8 cellular contexts compared by ENCODE assay signal in the genomic region with DNA sequence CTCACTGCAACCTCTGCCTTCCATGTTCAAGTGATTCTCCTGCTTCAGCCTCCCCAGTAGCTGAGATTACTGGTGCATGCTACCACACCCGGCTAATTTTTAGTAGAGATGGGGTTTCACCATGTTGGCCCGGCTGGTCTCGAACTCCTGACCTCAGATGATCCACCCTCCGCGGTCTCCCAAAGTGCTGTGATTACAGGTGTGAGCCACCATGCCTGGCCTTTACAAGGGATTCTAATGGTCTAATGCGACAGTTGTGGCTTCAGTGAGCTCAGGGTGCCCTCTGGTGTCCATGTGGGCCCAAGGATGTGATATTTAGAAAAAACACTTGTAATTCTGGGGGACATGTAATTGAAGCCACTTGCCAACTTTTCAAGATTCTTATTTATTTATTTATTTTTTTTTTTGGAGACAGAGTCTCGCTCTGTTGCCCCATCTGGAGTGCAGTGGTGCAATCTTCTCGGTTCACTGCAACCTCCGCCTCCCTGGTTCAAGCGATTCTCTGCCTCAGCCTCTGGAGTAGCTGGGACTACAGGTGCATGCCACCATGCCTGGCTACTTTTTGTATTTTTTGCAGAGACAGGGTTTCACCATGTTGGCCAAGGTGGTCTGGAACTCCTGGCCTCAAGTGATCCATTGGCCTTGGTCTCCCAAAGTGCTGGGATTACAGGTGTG. TPM values are rescaled to one million over a fixed set of nuclear protein-coding genes. Genes with fewer than 3 reads are reported as not detected.
DNase-seq lines count a peak whose midpoint lies in the region; ATAC-seq, FAIRE-seq and TF ChIP-seq lines count a peak whose summit lies in the region.
"Not testable (repeated sequence)": the region's sequence is repeated elsewhere in the genome, so short reads cannot be mapped to it uniquely, and the experiment has no call there.

No MANE protein-coding gene starts in this region.

- H3K36me3 Mint-ChIP-seq in activated T-cell treated with anti-CD3 and anti-CD28 coated beads, Interleukin-2, amount 50 U/mL, for 24 hours (ENCODE audit: low read depth), result not testable (repeated sequence)

- not testable (repeated sequence) for FAIRE-seq in H1 (lab: Jason Lieb, UNC)

- H3K27ac ChIP-seq in SJCRH30; H1 (ENCODE audit: low read depth, low read length); left lung: not testable (repeated sequence)

- H3K79me2 ChIP-seq in H1 (ENCODE audit: control insufficient read depth in 1 of 2, insufficient read depth in 2 of 2, low read length in 2 of 2), result not testable (repeated sequence)

- H4K8ac ChIP-seq in H1 (ENCODE audit: extremely low read depth, insufficient read depth, low read length), result not testable (repeated sequence)

- not testable (repeated sequence) for H2BK20ac ChIP-seq in H1 (ENCODE audit: low read length)

- CTCF ChIA-PET in H1 (lab: Charles Lee; ENCODE audit: partially characterized antibody), result interaction anchor here (0.6 to 11.0 kb wide), 27 partner anchors 10 to 349 kb away, joined by 3 to 103 read pairs (median 6); a partner anchor contains a TSS

- H4K20me1 ChIP-seq in H1 (replicated peaks in 1 of 2; ENCODE audit: control insufficient read depth in 1 of 2, insufficient read depth in 2 of 2, low read length in 2 of 2), result not testable (repeated sequence)

- not testable (repeated sequence) for H3K4me3 ChIP-seq in SJCRH30; H1 (ENCODE audit: extremely low read depth in 1 of 4, insufficient read depth in 2 of 4, low read depth in 3 of 4, low read length in 4 of 4); left lung

- TF ChIP-seq POLR2A in H1 (IDR thresholded peaks at IDR 0.05; ENCODE audit: control extremely low read depth in 1 of 2, low read depth in 2 of 2, low read length in 2 of 2), result not testable (repeated sequence)

- H2AFZ ChIP-seq in H1 (ENCODE audit: low read length), result not testable (repeated sequence)

- POLR2A ChIA-PET in H1 (lab: Charles Lee; ENCODE audit: partially characterized antibody), result interaction anchor here (0.6 to 61.6 kb wide), 3 partner anchors 10 to 92 kb away, joined by 3 to 2251 read pairs (median 3); a partner anchor contains a TSS

- H3K9me3 Mint-ChIP-seq in activated T-cell treated with anti-CD3 and anti-CD28 coated beads, Interleukin-2, amount 50 U/mL, for 24 hours, result not testable (repeated sequence)

- not testable (repeated sequence) for H3K27ac Mint-ChIP-seq in activated T-cell treated with anti-CD3 and anti-CD28 coated beads, Interleukin-2, amount 50 U/mL, for 24 hours

- not testable (repeated sequence) for H4K91ac ChIP-seq in H1 (replicated peaks; ENCODE audit: insufficient read length, low read length)

- H3K9me3 ChIP-seq in SJCRH30 (replicated peaks); H1 (ENCODE audit: insufficient read depth in 2 of 2, low read depth in 1 of 2, low read length in 1 of 2); left lung: not testable (repeated sequence)

- H2BK5ac ChIP-seq in H1 (ENCODE audit: low read depth, low read length), result not testable (repeated sequence)

- 57% methylated on average over 10 of the region's 10 CpGs; no CpG with 5 or more reads in 1 of the 2 experiments for WGBS in H1 (ENCODE audit: extremely low coverage in 1 of 2, insufficient coverage in 1 of 2, insufficient read length in 1 of 2, insufficient replicate concordance in 2 of 2, low coverage in 1 of 2, low lambda C conversion rate in 2 of 2, missing lambda C conversion rate in 1 of 2), 2 experiments

- not testable (repeated sequence) for H2BK15ac ChIP-seq in H1 (ENCODE audit: low read length)

- H2AK5ac ChIP-seq in H1 (ENCODE audit: low read depth, low read length), result not testable (repeated sequence)

- TF ChIP-seq CTCF in GM20000 (IDR thresholded peaks at IDR 0.05; ENCODE audit: extremely low read depth, missing control alignments) (peak; percentile 50), H1 (IDR thresholded peaks at IDR 0.05; ENCODE audit: control extremely low read depth in 1 of 3, insufficient read depth in 1 of 3, low read depth in 1 of 3, low read length in 3 of 3) (peak; percentile 66 to 92 (median 74)), left lung (IDR thresholded peaks at IDR 0.05) (peak in 1 of 2 donors; percentile 44)

- not testable (repeated sequence) for H3K4me1 ChIP-seq in SJCRH30; H1 (replicated peaks in 1 of 4; ENCODE audit: control insufficient read depth in 3 of 4, insufficient read depth in 4 of 4, low read length in 3 of 4)
- peaks cover 0 to 30% of the 10 kb centered on the region in 2 donors for H3K4me1 ChIP-seq in left lung

- TF ChIP-seq EP300 in H1 (IDR thresholded peaks at IDR 0.05; ENCODE audit: borderline replicate concordance in 1 of 2, low read depth in 2 of 2, low read length in 2 of 2), result not testable (repeated sequence)

- not testable (repeated sequence) for H3K27me3 ChIP-seq in SJCRH30; H1 (replicated peaks in 1 of 4; ENCODE audit: control insufficient read depth in 3 of 4, extremely low read depth in 1 of 4, insufficient read depth in 3 of 4, low read length in 3 of 4); left lung

- DNase-seq in AG20443 (ENCODE audit: low spot score) (peak; percentile 62), GM20000 (ENCODE audit: low spot score) (peak; percentile 69), NCI-H1930 (lab: John Stamatoyannopoulos, UW) (peak; percentile 35 to 68), SJCRH30 (peak; percentile 70 to 83), H1 (ENCODE audit: low read depth in 1 of 2, low spot score in 2 of 2) (peak in 1 of 2 experiments; percentile 81), left lung (peak in 1 of 2 donors; percentile 65)
- peak; percentile 71 for DNase-seq in activated T-cell treated with anti-CD3 and anti-CD28 coated beads, Interleukin-2, amount 50 U/mL, for 24 hours
- DNase-seq in stimulated activated CD4-positive, alpha-beta T cell treated with anti-CD3 and anti-CD28 coated beads, Interleukin-15, amount 100 ng/mL, for 24 hours, result peak; percentile 69

- not testable (repeated sequence) for H3K79me1 ChIP-seq in H1 (ENCODE audit: low read depth, low read length)

- H3K27me3 Mint-ChIP-seq in activated T-cell treated with anti-CD3 and anti-CD28 coated beads, Interleukin-2, amount 50 U/mL, for 24 hours, result not testable (repeated sequence)

- H2BK120ac ChIP-seq in H1 (replicated peaks; ENCODE audit: low read depth, low read length), result not testable (repeated sequence)

- H3K4ac ChIP-seq in H1 (replicated peaks; ENCODE audit: insufficient read length, low read depth, low read length), result not testable (repeated sequence)

- TF ChIP-seq RAD21 in H1 (IDR thresholded peaks at IDR 0.05 in 1 of 2, conservative IDR thresholded peaks at IDR 0.05 in 1 of 2; ENCODE audit: low read depth in 2 of 2, low read length in 2 of 2), result peak; percentile 93 to 97

- intact Hi-C loops in left lung (cut with DNase I), result loop anchor here in 1 of 2 donors (10.0 kb wide), 1 partner anchor 58 kb away; a partner anchor contains a TSS

- H3K36me3 ChIP-seq in SJCRH30; H1 (ENCODE audit: control insufficient read depth in 2 of 4, insufficient read depth in 4 of 4, low read length in 3 of 4); left lung: not testable (repeated sequence)

- H3K23ac ChIP-seq in H1 (ENCODE audit: insufficient read length), result not testable (repeated sequence)

- H3K14ac ChIP-seq in H1 (ENCODE audit: insufficient read length), result not testable (repeated sequence)

- H3K4me1 Mint-ChIP-seq in activated T-cell treated with anti-CD3 and anti-CD28 coated beads, Interleukin-2, amount 50 U/mL, for 24 hours (ENCODE audit: low read depth), result peaks cover 19% of the 10 kb centered on the region

- H3K4me3 Mint-ChIP-seq in activated T-cell treated with anti-CD3 and anti-CD28 coated beads, Interleukin-2, amount 50 U/mL, for 24 hours, result not testable (repeated sequence)

- not testable (repeated sequence) for H3K56ac ChIP-seq in H1 (replicated peaks; ENCODE audit: insufficient read length, low read depth, low read length)

- not testable (repeated sequence) for H4K5ac ChIP-seq in H1 (ENCODE audit: insufficient read length, low read depth, low read length)

- H3K4me2 ChIP-seq in H1 (ENCODE audit: insufficient read depth in 1 of 2, low read depth in 2 of 2, low read length in 2 of 2), result not testable (repeated sequence)

- H3K9ac ChIP-seq in H1 (replicated peaks in 1 of 4; ENCODE audit: extremely low read depth in 1 of 4, low read depth in 3 of 4, low read length in 3 of 4), result not testable (repeated sequence)

- not testable (repeated sequence) for H3K18ac ChIP-seq in H1 (ENCODE audit: extremely low read depth, low read length)

- ATAC-seq in left lung, result peak; percentile 50

- H2BK12ac ChIP-seq in H1 (ENCODE audit: low read depth, low read length), result not testable (repeated sequence)

- H3K23me2 ChIP-seq in H1 (ENCODE audit: low read depth, low read length), result not testable (repeated sequence)

RNA-seq across cellular contexts. Expression of a gene that starts 22.1 kb away (rescaled TPM):
- 2.4 and 5.7 TPM in 2 replicates for total RNA-seq in SJCRH30 (2014; rRNA removed; shearing (Covaris generic))
- total RNA-seq in H1 (2021; fragmentation: NEBNext Ultra II Directional; extraction: Animal tissue kit (Norgen Biotek cat#: 25700)), result 2,526 and 2,533 TPM in 2 replicates
- 2,437 and 2,958 TPM in 2 replicates for polyA plus RNA-seq in H1 (2011; rRNA removed)
- polyA plus RNA-seq in H1 (2011; cell fraction: cytosol; rRNA removed), result 3,112 TPM
- 1,732 TPM for polyA plus RNA-seq in H1 (2011; cell fraction: nucleus; rRNA removed)
- 1,944 to 3,021 TPM (median 2,827 TPM) in 4 replicates for polyA plus RNA-seq in H1 (2012, experiment 1 of 2)
- polyA plus RNA-seq in H1 (2012, experiment 2 of 2), result 3,585 TPM
- 2,440 TPM for polyA plus RNA-seq in H1 (2013, experiment 1 of 2)
- polyA plus RNA-seq in H1 (2013, experiment 2 of 2), result 2,561 TPM
- polyA minus RNA-seq in H1 (2011; rRNA and poly(A)+ RNA removed), result 686 and 909 TPM in 2 replicates
- 545 TPM for polyA minus RNA-seq in H1 (2011; cell fraction: cytosol; rRNA and poly(A)+ RNA removed)
- 413 TPM for polyA minus RNA-seq in H1 (2011; cell fraction: nucleus; rRNA and poly(A)+ RNA removed)
- 1 to 10 TPM; 1.9 TPM for total RNA-seq in left lung

RNA-seq across cellular contexts. Expression of a gene that starts 34.2 kb away (rescaled TPM):
- total RNA-seq in SJCRH30 (2014; rRNA removed; shearing (Covaris generic)), result 22.7 and 26.8 TPM in 2 replicates
- total RNA-seq in H1 (2021; fragmentation: NEBNext Ultra II Directional; extraction: Animal tissue kit (Norgen Biotek cat#: 25700)), result 10.0 and 11.0 TPM in 2 replicates
- polyA plus RNA-seq in H1 (2011; rRNA removed), result 7.2 and 12.5 TPM in 2 replicates
- polyA plus RNA-seq in H1 (2011; cell fraction: cytosol; rRNA removed), result 10.0 TPM
- polyA plus RNA-seq in H1 (2011; cell fraction: nucleus; rRNA removed), result 15.6 TPM
- polyA plus RNA-seq in H1 (2012, experiment 1 of 2), result 9.6 to 10.7 TPM (median 10.2 TPM) in 4 replicates
- 8.6 TPM for polyA plus RNA-seq in H1 (2012, experiment 2 of 2)
- 6.5 TPM for polyA plus RNA-seq in H1 (2013, experiment 1 of 2)
- 6.5 TPM for polyA plus RNA-seq in H1 (2013, experiment 2 of 2)
- polyA minus RNA-seq in H1 (2011; rRNA and poly(A)+ RNA removed), result 5.5 and 5.6 TPM in 2 replicates
- 5.3 TPM for polyA minus RNA-seq in H1 (2011; cell fraction: cytosol; rRNA and poly(A)+ RNA removed)
- 5.4 TPM for polyA minus RNA-seq in H1 (2011; cell fraction: nucleus; rRNA and poly(A)+ RNA removed)
- total RNA-seq in left lung, result 10 to 100 TPM; 16.7 to 18.0 TPM

RNA-seq across cellular contexts. Expression of a gene that starts 35.0 kb away (rescaled TPM):
- total RNA-seq in SJCRH30 (2014; rRNA removed; shearing (Covaris generic)), result 21.7 and 26.6 TPM in 2 replicates
- total RNA-seq in H1 (2021; fragmentation: NEBNext Ultra II Directional; extraction: Animal tissue kit (Norgen Biotek cat#: 25700)), result 38.0 and 38.2 TPM in 2 replicates
- polyA plus RNA-seq in H1 (2011; rRNA removed), result 20.9 and 32.8 TPM in 2 replicates
- 50.9 TPM for polyA plus RNA-seq in H1 (2011; cell fraction: cytosol; rRNA removed)
- 138 TPM for polyA plus RNA-seq in H1 (2011; cell fraction: nucleus; rRNA removed)
- 36.7 to 61.3 TPM (median 50.8 TPM) in 4 replicates for polyA plus RNA-seq in H1 (2012, experiment 1 of 2)
- 19.0 TPM for polyA plus RNA-seq in H1 (2012, experiment 2 of 2)
- polyA plus RNA-seq in H1 (2013, experiment 1 of 2), result 19.9 TPM
- 17.6 TPM for polyA plus RNA-seq in H1 (2013, experiment 2 of 2)
- 29.0 and 29.1 TPM in 2 replicates for polyA minus RNA-seq in H1 (2011; rRNA and poly(A)+ RNA removed)
- 20.8 TPM for polyA minus RNA-seq in H1 (2011; cell fraction: cytosol; rRNA and poly(A)+ RNA removed)
- polyA minus RNA-seq in H1 (2011; cell fraction: nucleus; rRNA and poly(A)+ RNA removed), result 43.1 TPM
- 10 to 100 TPM; 18.9 to 22.1 TPM for total RNA-seq in left lung

RNA-seq across cellular contexts. Expression of a gene that starts 53.7 kb away (rescaled TPM):
- not detected in 2 replicates for total RNA-seq in SJCRH30 (2014; rRNA removed; shearing (Covaris generic))
- total RNA-seq in H1 (2021; fragmentation: NEBNext Ultra II Directional; extraction: Animal tissue kit (Norgen Biotek cat#: 25700)), result not detected in 2 replicates
- polyA plus RNA-seq in H1 (2011; rRNA removed), result 0.11 and 0.58 TPM in 2 replicates
- 0.39 TPM for polyA plus RNA-seq in H1 (2011; cell fraction: cytosol; rRNA removed)
- 1.4 TPM for polyA plus RNA-seq in H1 (2011; cell fraction: nucleus; rRNA removed)
- 0.52 to 0.62 TPM (median 0.57 TPM) in 3 of 4 replicates, not detected in the other for polyA plus RNA-seq in H1 (2012, experiment 1 of 2)
- polyA plus RNA-seq in H1 (2012, experiment 2 of 2), result 0.21 TPM
- 1.6 TPM for polyA plus RNA-seq in H1 (2013, experiment 1 of 2)
- polyA plus RNA-seq in H1 (2013, experiment 2 of 2), result 1.6 TPM
- not detected in 2 replicates for polyA minus RNA-seq in H1 (2011; rRNA and poly(A)+ RNA removed)
- not detected for polyA minus RNA-seq in H1 (2011; cell fraction: cytosol; rRNA and poly(A)+ RNA removed)
- polyA minus RNA-seq in H1 (2011; cell fraction: nucleus; rRNA and poly(A)+ RNA removed), result not detected
- not detected for total RNA-seq in left lung

Comparison
In these comparisons a context has a peak if more than half of its experiments do, and no peak if none do; other contexts are left out.
1. RNA of a gene that starts 22.1 kb away (total RNA-seq): 2,526 to 2,533 TPM in H1; 2.4 to 5.7 TPM in SJCRH30 and 1.9 TPM in left lung; every median in the first group is over 100 times any median in the second.